Comparison of ENCODE assay signal across 10 cellular contexts in genomic region chr19:6663236-6664187, GRCh38. TPM values are rescaled to one million over a fixed set of nuclear protein-coding genes. Genes with fewer than 3 reads are reported as not detected.
DNase-seq lines count a peak whose midpoint lies in the region; ATAC-seq, FAIRE-seq and TF ChIP-seq lines count a peak whose summit lies in the region.
"Had no signal": no experiment of that assay in that cellular context is flagged by ENCODE, and none has a peak within 500 bp of the region (broad histone marks: within the 10 kb centered on the region; RNA-seq: fewer than 3 reads in every experiment).

No MANE protein-coding gene starts in this region.

- no peak for TF ChIP-seq CTCF in GM13977 (IDR thresholded peaks at IDR 0.05; ENCODE audit: extremely low read depth, insufficient read depth, missing control alignments)

- in situ Hi-C loops in GM13977 (cut with MboI; ENCODE audit: low pct_unique_long_range_greater_than_20kb, low sequenced_read_pairs, unreplicated experiment), result no loop called here

- POLR2A ChIA-PET in naive thymus-derived CD4-positive, alpha-beta T cell (lab: Charles Lee), result no interaction called here

- CTCF ChIA-PET in naive thymus-derived CD4-positive, alpha-beta T cell (lab: Charles Lee), result no interaction called here

- peaks cover 1 to 29% (median 20%) of the 10 kb centered on the region in 7 donors for H3K4me1 Mint-ChIP-seq in naive thymus-derived CD4-positive, alpha-beta T cell

- intact Hi-C loops in naive thymus-derived CD4-positive, alpha-beta T cell (cut with micrococcal nuclease), result loop anchor here in 1 of 2 donors (5.0 kb wide), 1 partner anchor 54 kb away; no protein-coding TSS in a partner anchor

- peaks cover 0 to 3% (median 0%) of the 10 kb centered on the region in 11 donors for H3K9me3 Mint-ChIP-seq in naive thymus-derived CD4-positive, alpha-beta T cell

- no peak overlapping the region for H3K4me3 ChIP-seq in naive thymus-derived CD4-positive, alpha-beta T cell (ENCODE audit: low read length)
- H3K4me3 ChIP-seq: adrenal gland had no signal

- H3K27me3 Mint-ChIP-seq in naive thymus-derived CD4-positive, alpha-beta T cell, result peaks cover 0 to 3% (median 0%) of the 10 kb centered on the region in 5 donors

- peak; percentile 62 for ATAC-seq in naive thymus-derived CD4-positive, alpha-beta T cell
- ATAC-seq in HG03460 (IDR thresholded peaks at IDR 0.05; ENCODE audit: unreplicated experiment), result no peak

- no peak overlapping the region for H3K27ac ChIP-seq in naive thymus-derived CD4-positive, alpha-beta T cell (ENCODE audit: low read depth, low read length)
- H3K27ac ChIP-seq: adrenal gland had no signal

- no peak overlapping the region for H3K4me3 Mint-ChIP-seq in naive thymus-derived CD4-positive, alpha-beta T cell

- DNase-seq in ELR (ENCODE audit: low read depth) (peak; percentile 39), HTR-8/SVneo (ENCODE audit: insufficient read length, low spot score) (no peak), activated gamma-delta T cell treated with Interleukin-2 at 50 U/mL for 16 hours (peak; percentile 44), GF-D8 (lab: John Stamatoyannopoulos, UW) (no peak), GM13977 (ENCODE audit: low spot score) (no peak)
- no peak for DNase-seq in naive thymus-derived CD4-positive, alpha-beta T cell
- DNase-seq: adrenal gland, NCI-H2029 had no signal

- peaks cover 0 to 7% (median 7%) of the 10 kb centered on the region in 3 experiments for H3K36me3 ChIP-seq in naive thymus-derived CD4-positive, alpha-beta T cell (ENCODE audit: control insufficient read depth in 2 of 3, insufficient read depth in 3 of 3, low read length in 3 of 3)
- H3K36me3 ChIP-seq: adrenal gland had no signal

- peaks cover 0 to 48% of the 10 kb centered on the region in 2 donors for H3K4me1 ChIP-seq in naive thymus-derived CD4-positive, alpha-beta T cell (ENCODE audit: control insufficient read depth in 2 of 2, insufficient read depth in 2 of 2, low read length in 2 of 2)

- no peaks in the 10 kb centered on the region for H3K9me3 ChIP-seq in naive thymus-derived CD4-positive, alpha-beta T cell (ENCODE audit: control insufficient read depth in 2 of 3, low read length in 3 of 3)
- H3K9me3 ChIP-seq: adrenal gland had no signal

- peak overlapping the region in 1 of 9 donors; percentile 59 for H3K27ac Mint-ChIP-seq in naive thymus-derived CD4-positive, alpha-beta T cell

- H3K36me3 Mint-ChIP-seq in naive thymus-derived CD4-positive, alpha-beta T cell, result peaks cover 0 to 29% (median 0%) of the 10 kb centered on the region in 5 donors

- peak; percentile 99 for FAIRE-seq in HTR-8/SVneo (lab: Jason Lieb, UNC)
- FAIRE-seq: TTC549 had no signal

- no peaks in the 10 kb centered on the region for H3K27me3 ChIP-seq in naive thymus-derived CD4-positive, alpha-beta T cell (ENCODE audit: control insufficient read depth in 2 of 2, insufficient read depth in 2 of 2, low read length in 2 of 2)
- H3K27me3 ChIP-seq: adrenal gland had no signal

RNA-seq across cellular contexts. Expression of gene TNFSF14, which starts 6.4 kb away (rescaled TPM):
- 10 to 100 TPM in 1 of 5 experiments, 1 to 10 TPM in 4; 1.0 to 20.5 (median 1.8) TPM for total RNA-seq in naive thymus-derived CD4-positive, alpha-beta T cell
- polyA plus RNA-seq in naive thymus-derived CD4-positive, alpha-beta T cell, result 1 to 10 TPM; 1.3 to 1.9 TPM

RNA-seq across cellular contexts. Expression of gene C3, which starts 56.9 kb away (rescaled TPM):
- 1 to 10 TPM in 3 of 5 experiments, under 1 TPM in 2; 0.57 to 3.7 (median 1.8) TPM for total RNA-seq in naive thymus-derived CD4-positive, alpha-beta T cell
- not detected for polyA plus RNA-seq in naive thymus-derived CD4-positive, alpha-beta T cell

Comparison
In these comparisons a context has a peak if more than half of its experiments do, and no peak if none do; other contexts are left out.
1. DNase-seq: peak in ELR (single experiment) and activated gamma-delta T cell treated with Interleukin-2 at 50 U/mL for 16 hours (single experiment); none in HTR-8/SVneo (single experiment), naive thymus-derived CD4-positive, alpha-beta T cell (0 of 9), GF-D8 (single experiment) and GM13977 (single experiment).